In the genomic region with DNA sequence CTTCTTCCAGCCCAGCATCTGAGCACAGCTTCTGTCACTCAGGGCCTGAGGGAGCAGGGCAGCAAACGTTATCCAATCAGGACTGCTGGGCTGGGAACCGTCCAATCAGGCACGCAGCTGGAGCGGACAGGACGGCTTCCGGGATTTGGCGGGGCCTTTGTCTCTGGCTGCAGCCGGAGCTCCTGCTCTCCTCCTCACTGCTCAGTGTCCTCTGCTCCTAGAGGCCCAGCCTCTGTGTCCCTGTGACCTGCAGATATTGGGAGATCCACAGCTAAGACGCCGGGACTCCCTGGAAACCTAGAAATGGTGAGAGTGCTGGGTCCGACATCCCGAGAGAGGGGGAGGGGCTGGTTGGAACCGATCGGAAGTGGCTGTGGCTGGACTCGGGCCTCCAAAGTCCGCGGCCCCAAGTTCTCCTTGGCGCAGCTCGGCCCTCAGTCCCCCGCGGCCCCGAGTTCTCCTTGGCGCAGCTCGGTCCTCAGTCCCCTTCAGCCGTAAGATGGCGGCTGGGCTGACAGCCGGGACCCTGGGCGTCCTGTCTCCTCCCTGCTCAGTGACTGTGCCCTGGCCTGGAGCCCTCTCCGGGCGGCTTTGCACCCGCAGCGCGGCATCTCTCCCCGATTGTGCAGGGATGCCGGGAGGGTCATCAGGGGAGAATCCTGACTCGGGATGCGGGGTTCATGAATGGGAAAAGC, we compare ENCODE assay signal across 1 cellular context.
TF ChIP-seq lines count a peak whose summit lies in the region.

Gene ZNF107 (plus strand): TSS at position 154 of the 695 bp plus-strand sequence. CDS start 150 bp downstream, at position 304.

TF ChIP-seq in neural cell, 6 proteins besides CTCF, POLR2A, EP300 and RAD21 (continued from another document):
- TF ChIP-seq, protein P1, sequence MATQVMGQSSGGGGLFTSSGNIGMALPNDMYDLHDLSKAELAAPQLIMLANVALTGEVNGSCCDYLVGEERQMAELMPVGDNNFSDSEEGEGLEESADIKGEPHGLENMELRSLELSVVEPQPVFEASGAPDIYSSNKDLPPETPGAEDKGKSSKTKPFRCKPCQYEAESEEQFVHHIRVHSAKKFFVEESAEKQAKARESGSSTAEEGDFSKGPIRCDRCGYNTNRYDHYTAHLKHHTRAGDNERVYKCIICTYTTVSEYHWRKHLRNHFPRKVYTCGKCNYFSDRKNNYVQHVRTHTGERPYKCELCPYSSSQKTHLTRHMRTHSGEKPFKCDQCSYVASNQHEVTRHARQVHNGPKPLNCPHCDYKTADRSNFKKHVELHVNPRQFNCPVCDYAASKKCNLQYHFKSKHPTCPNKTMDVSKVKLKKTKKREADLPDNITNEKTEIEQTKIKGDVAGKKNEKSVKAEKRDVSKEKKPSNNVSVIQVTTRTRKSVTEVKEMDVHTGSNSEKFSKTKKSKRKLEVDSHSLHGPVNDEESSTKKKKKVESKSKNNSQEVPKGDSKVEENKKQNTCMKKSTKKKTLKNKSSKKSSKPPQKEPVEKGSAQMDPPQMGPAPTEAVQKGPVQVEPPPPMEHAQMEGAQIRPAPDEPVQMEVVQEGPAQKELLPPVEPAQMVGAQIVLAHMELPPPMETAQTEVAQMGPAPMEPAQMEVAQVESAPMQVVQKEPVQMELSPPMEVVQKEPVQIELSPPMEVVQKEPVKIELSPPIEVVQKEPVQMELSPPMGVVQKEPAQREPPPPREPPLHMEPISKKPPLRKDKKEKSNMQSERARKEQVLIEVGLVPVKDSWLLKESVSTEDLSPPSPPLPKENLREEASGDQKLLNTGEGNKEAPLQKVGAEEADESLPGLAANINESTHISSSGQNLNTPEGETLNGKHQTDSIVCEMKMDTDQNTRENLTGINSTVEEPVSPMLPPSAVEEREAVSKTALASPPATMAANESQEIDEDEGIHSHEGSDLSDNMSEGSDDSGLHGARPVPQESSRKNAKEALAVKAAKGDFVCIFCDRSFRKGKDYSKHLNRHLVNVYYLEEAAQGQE (IDR thresholded peaks at IDR 0.05; ENCODE audit: borderline replicate concordance), result peak; percentile 66
